2 cellular contexts compared by ENCODE assay signal in genomic region chr9:89352451-89352850, GRCh38.
TF ChIP-seq lines count a peak whose summit lies in the region.

No MANE protein-coding gene starts in this region.

TF ChIP-seq in liver, 16 proteins besides CTCF, POLR2A, EP300 and RAD21:
- TF ChIP-seq YY1 (IDR thresholded peaks at IDR 0.05) (no peak), ATF3 (IDR thresholded peaks at IDR 0.05) (no peak), TAF1 (conservative IDR thresholded peaks at IDR 0.05) (no peak), SP1 (IDR thresholded peaks at IDR 0.05) (no peak), REST (IDR thresholded peaks at IDR 0.05) (no peak), GABPA (IDR thresholded peaks at IDR 0.05 in 1 of 2, conservative IDR thresholded peaks at IDR 0.05 in 1 of 2) (no peak), FOXA2 (IDR thresholded peaks at IDR 0.05) (no peak), RXRA (IDR thresholded peaks at IDR 0.05) (no peak), JUND (IDR thresholded peaks at IDR 0.05) (no peak), NR2F2 (IDR thresholded peaks at IDR 0.05) (no peak), EGR1 (IDR thresholded peaks at IDR 0.05; ENCODE audit: low read depth in 2 of 2) (no peak), HNF4A (conservative IDR thresholded peaks at IDR 0.05) (no peak), HNF4G (IDR thresholded peaks at IDR 0.05) (no peak), FOXA1 (IDR thresholded peaks at IDR 0.05) (no peak)
- TF ChIP-seq, protein P1, sequence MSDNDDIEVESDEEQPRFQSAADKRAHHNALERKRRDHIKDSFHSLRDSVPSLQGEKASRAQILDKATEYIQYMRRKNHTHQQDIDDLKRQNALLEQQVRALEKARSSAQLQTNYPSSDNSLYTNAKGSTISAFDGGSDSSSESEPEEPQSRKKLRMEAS (IDR thresholded peaks at IDR 0.05), result no peak
- TF ChIP-seq, protein P2, sequence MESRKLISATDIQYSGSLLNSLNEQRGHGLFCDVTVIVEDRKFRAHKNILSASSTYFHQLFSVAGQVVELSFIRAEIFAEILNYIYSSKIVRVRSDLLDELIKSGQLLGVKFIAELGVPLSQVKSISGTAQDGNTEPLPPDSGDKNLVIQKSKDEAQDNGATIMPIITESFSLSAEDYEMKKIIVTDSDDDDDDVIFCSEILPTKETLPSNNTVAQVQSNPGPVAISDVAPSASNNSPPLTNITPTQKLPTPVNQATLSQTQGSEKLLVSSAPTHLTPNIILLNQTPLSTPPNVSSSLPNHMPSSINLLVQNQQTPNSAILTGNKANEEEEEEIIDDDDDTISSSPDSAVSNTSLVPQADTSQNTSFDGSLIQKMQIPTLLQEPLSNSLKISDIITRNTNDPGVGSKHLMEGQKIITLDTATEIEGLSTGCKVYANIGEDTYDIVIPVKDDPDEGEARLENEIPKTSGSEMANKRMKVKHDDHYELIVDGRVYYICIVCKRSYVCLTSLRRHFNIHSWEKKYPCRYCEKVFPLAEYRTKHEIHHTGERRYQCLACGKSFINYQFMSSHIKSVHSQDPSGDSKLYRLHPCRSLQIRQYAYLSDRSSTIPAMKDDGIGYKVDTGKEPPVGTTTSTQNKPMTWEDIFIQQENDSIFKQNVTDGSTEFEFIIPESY (IDR thresholded peaks at IDR 0.05), result no peak

TF ChIP-seq in HepG2, 621 proteins besides CTCF, POLR2A, EP300 and RAD21:
- TF ChIP-seq, protein P3, sequence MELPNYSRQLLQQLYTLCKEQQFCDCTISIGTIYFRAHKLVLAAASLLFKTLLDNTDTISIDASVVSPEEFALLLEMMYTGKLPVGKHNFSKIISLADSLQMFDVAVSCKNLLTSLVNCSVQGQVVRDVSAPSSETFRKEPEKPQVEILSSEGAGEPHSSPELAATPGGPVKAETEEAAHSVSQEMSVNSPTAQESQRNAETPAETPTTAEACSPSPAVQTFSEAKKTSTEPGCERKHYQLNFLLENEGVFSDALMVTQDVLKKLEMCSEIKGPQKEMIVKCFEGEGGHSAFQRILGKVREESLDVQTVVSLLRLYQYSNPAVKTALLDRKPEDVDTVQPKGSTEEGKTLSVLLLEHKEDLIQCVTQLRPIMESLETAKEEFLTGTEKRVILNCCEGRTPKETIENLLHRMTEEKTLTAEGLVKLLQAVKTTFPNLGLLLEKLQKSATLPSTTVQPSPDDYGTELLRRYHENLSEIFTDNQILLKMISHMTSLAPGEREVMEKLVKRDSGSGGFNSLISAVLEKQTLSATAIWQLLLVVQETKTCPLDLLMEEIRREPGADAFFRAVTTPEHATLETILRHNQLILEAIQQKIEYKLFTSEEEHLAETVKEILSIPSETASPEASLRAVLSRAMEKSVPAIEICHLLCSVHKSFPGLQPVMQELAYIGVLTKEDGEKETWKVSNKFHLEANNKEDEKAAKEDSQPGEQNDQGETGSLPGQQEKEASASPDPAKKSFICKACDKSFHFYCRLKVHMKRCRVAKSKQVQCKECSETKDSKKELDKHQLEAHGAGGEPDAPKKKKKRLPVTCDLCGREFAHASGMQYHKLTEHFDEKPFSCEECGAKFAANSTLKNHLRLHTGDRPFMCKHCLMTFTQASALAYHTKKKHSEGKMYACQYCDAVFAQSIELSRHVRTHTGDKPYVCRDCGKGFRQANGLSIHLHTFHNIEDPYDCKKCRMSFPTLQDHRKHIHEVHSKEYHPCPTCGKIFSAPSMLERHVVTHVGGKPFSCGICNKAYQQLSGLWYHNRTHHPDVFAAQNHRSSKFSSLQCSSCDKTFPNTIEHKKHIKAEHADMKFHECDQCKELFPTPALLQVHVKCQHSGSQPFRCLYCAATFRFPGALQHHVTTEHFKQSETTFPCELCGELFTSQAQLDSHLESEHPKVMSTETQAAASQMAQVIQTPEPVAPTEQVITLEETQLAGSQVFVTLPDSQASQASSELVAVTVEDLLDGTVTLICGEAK (IDR thresholded peaks at IDR 0.05), result no peak
- TF ChIP-seq, protein P3 (CRISPR knock-in tag; IDR thresholded peaks at IDR 0.05), result no peak
